2 cellular contexts compared by ENCODE assay signal in genomic region chr2:8193146-8193545, GRCh38.
TF ChIP-seq lines count a peak whose summit lies in the region.

No MANE protein-coding gene starts in this region.

TF ChIP-seq in IMR-90, 13 proteins besides CTCF, POLR2A, EP300 and RAD21:
- TF ChIP-seq NFE2L2 (IDR thresholded peaks at IDR 0.05; ENCODE audit: low read depth, low read length) = no peak
- TF ChIP-seq MXI1 (IDR thresholded peaks at IDR 0.05; ENCODE audit: borderline replicate concordance, low read depth, low read length) = no peak
TF ChIP-seq in IMR-90: peak in this region for 0.

TF ChIP-seq in H1, 55 proteins besides CTCF, POLR2A, EP300 and RAD21:
- TF ChIP-seq SRF (IDR thresholded peaks at IDR 0.05; ENCODE audit: low read depth, low read length) (no peak), CHD7 (IDR thresholded peaks at IDR 0.05; ENCODE audit: insufficient replicate concordance, low read length) (no peak), SP2 (IDR thresholded peaks at IDR 0.05; ENCODE audit: low read length) (no peak), SAP30 (IDR thresholded peaks at IDR 0.05; ENCODE audit: insufficient read depth, insufficient replicate concordance, low read length) (no peak), TAF1 (IDR thresholded peaks at IDR 0.05; ENCODE audit: low read depth, low read length) (no peak), BACH1 (IDR thresholded peaks at IDR 0.05; ENCODE audit: low read length) (no peak), CHD2 (IDR thresholded peaks at IDR 0.05; ENCODE audit: low read length) (no peak), CBX8 (IDR thresholded peaks at IDR 0.05; ENCODE audit: borderline replicate concordance, low read depth, low read length) (no peak), E2F6 (IDR thresholded peaks at IDR 0.05) (no peak), JUN (IDR thresholded peaks at IDR 0.05; ENCODE audit: low read depth, low read length) (no peak), SUZ12 (IDR thresholded peaks at IDR 0.05; ENCODE audit: low read length) (no peak), SP1 (IDR thresholded peaks at IDR 0.05; ENCODE audit: low read depth, low read length) (no peak), POLR2AphosphoS5 (IDR thresholded peaks at IDR 0.05; ENCODE audit: low read depth, low read length) (no peak), MAFK (IDR thresholded peaks at IDR 0.05; ENCODE audit: low read depth, low read length) (no peak), NRF1 (IDR thresholded peaks at IDR 0.05; ENCODE audit: low read depth, low read length) (no peak), EGR1 (IDR thresholded peaks at IDR 0.05; ENCODE audit: borderline replicate concordance, low read depth, low read length) (no peak), KDM1A (IDR thresholded peaks at IDR 0.05; ENCODE audit: borderline replicate concordance, low read length) (no peak), TBP (IDR thresholded peaks at IDR 0.05; ENCODE audit: low read depth, low read length) (no peak), GABPA (IDR thresholded peaks at IDR 0.05; ENCODE audit: borderline replicate concordance, insufficient read depth, low read length) (no peak)
